In the genomic region with DNA sequence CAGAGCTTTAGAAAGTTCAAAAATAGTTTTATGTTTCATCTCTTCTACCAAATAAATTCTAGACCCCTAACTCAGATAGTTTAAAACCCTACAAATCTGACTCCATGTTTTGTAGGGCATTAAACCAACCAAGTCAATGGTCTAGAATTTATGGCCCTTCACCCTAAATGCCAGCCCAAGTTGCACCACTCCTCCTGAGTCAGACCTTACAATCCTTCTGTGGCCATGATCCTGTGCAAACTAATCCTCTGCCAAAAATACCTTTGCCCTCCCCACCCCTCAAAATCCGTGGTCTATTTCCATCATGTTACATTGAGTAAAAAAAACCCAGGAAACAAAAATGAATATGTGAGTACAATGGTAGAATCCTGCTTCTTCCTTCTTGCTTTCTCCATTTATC, we compare ENCODE assay signal across 24 cellular contexts.
DNase-seq lines count a peak whose midpoint lies in the region; ATAC-seq and TF ChIP-seq lines count a peak whose summit lies in the region.
"Had no signal": no experiment of that assay in that cellular context is flagged by ENCODE, and none has a peak within 500 bp of the region (broad histone marks: within the 10 kb centered on the region; RNA-seq: fewer than 3 reads in every experiment).

No MANE protein-coding gene starts in this region.

- ATAC-seq in HG03565 (IDR thresholded peaks at IDR 0.05; ENCODE audit: unreplicated experiment) = no peak
- no peak for ATAC-seq in HG03521 (IDR thresholded peaks at IDR 0.05; ENCODE audit: unreplicated experiment)
- no peak for ATAC-seq in HG03439 (IDR thresholded peaks at IDR 0.05; ENCODE audit: unreplicated experiment)
- ATAC-seq: gastrocnemius medialis; right cardiac atrium; stimulated activated memory B cell treated with anti-CD40 and anti-IgM and Interleukin-4, amounts not matched to agents 10 μg/mL and 1 μg/mL and 100 μg/mL, for 72 hours had no signal

- DNase-seq in AG09309 (ENCODE audit: low read depth) (peak; percentile 20), HT1080 (ENCODE audit: low read depth) (peak; percentile 34), RWPE1 (ENCODE audit: low spot score) (peak; percentile 45), glomerular visceral epithelial cell (ENCODE audit: extremely low spot score) (peak; percentile 11), AG20443 (ENCODE audit: low spot score) (no peak)
- DNase-seq: activated CD4-positive, alpha-beta T cell treated with anti-CD3 and anti-CD28 coated beads, Interleukin-2, amount 50 U/mL, for 48 hours; activated gamma-delta T cell; caudate nucleus; CD4-positive, CD25-positive, alpha-beta regulatory T cell; dermis blood vessel endothelial cell; DMS153; gastrocnemius medialis; NCI-H146; NCI-H2171 treated with DMSO at 0.1 percent for 48 hours; occipital lobe; right cardiac atrium; T-helper 17 cell had no signal

- CTCF ChIA-PET in RWPE1 (lab: Yijun Ruan, JAX) = interaction anchor here (0.6 kb wide), 1 partner anchor 76 kb away, joined by 4 read pairs; no protein-coding TSS in a partner anchor

- TF ChIP-seq CTCF in AG09309 (IDR thresholded peaks at IDR 0.05; ENCODE audit: control insufficient read depth, insufficient read depth, low read depth, low read length, missing control alignments) (no peak), RWPE1 (conservative IDR thresholded peaks at IDR 0.05; ENCODE audit: low read depth) (no peak)

- no peak overlapping the region for H3K4me3 ChIP-seq in AG09309 (ENCODE audit: control insufficient read depth, low read depth, low read length)
- H3K4me3 ChIP-seq: gastrocnemius medialis, GM12878, SJSA1, thoracic aorta had no signal

- POLR2A ChIA-PET in RWPE1 (lab: Yijun Ruan, JAX; ENCODE audit: low non-redundant PET) = no interaction called here

- no peak overlapping the region for H3K27ac ChIP-seq in RWPE1
- H3K27ac ChIP-seq: gastrocnemius medialis, SJSA1, thoracic aorta had no signal
